Comparison of ENCODE assay signal across 1 cellular context in the genomic region with DNA sequence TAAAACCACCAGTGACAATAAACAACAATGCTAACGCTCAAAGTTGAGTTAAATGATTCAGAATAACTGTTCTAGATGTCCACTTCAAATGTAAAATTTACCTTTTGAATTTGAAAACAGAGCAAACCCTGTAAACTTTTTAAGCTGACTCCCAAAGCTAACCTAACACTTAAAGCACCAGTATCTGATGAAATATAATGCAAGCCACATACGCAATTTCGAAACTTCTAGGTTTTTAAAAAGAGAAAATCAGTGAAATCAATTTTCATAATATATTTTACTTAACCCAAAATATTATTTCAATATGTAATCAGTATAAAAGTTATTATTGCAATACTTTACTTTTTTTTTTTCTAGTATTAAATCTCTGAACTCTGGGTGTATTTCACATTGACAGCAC.
TF ChIP-seq lines count a peak whose summit lies in the region.

No MANE protein-coding gene starts in this region.

TF ChIP-seq in K562, 482 proteins besides CTCF, POLR2A, EP300 and RAD21 (continued from another document):
- TF ChIP-seq, protein P1, sequence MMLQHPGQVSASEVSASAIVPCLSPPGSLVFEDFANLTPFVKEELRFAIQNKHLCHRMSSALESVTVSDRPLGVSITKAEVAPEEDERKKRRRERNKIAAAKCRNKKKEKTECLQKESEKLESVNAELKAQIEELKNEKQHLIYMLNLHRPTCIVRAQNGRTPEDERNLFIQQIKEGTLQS (IDR thresholded peaks at IDR 0.05), result peak; percentile 35; the same call in 1 of the 2 replicates
- TF ChIP-seq, protein P1 (CRISPR knock-in tag; conservative IDR thresholded peaks at IDR 0.05), result no peak
